ENCODE assay signal across 11 cellular contexts in genomic region chr15:65773386-65774111, GRCh38. TPM values are rescaled to one million over a fixed set of nuclear protein-coding genes. Genes with fewer than 3 reads are reported as not detected.
DNase-seq lines count a peak whose midpoint lies in the region; ATAC-seq and TF ChIP-seq lines count a peak whose summit lies in the region.
"Had no signal": no experiment of that assay in that cellular context is flagged by ENCODE, and none has a peak within 500 bp of the region (broad histone marks: within the 10 kb centered on the region; RNA-seq: fewer than 3 reads in every experiment).

No MANE protein-coding gene starts in this region.

- no peaks in the 10 kb centered on the region for H3K9me3 ChIP-seq in colonic mucosa
- H3K9me3 ChIP-seq: adrenal gland had no signal

- H3K4me3 ChIP-seq in GM06990 (replicated peaks; ENCODE audit: low read depth, low read length) (peak overlapping the region; percentile 15), colonic mucosa (no peak overlapping the region)
- H3K4me3 ChIP-seq: adrenal gland had no signal

- ATAC-seq in GM19025 (IDR thresholded peaks at IDR 0.05; ENCODE audit: low read depth, unreplicated experiment) (peak; percentile 50), HG03521 (IDR thresholded peaks at IDR 0.05; ENCODE audit: unreplicated experiment) (peak; percentile 61)

- intact Hi-C loops in colonic mucosa (cut with DNase I), result no loop called here

- no peak for TF ChIP-seq CTCF in GM06990 (IDR thresholded peaks at IDR 0.05; ENCODE audit: insufficient read depth, low read length, poor library complexity, severe bottlenecking)
- TF ChIP-seq CTCF in colonic mucosa (IDR thresholded peaks at IDR 0.05), result no peak

- H3K27me3 ChIP-seq in GM06990 (replicated peaks; ENCODE audit: control insufficient read depth, insufficient read depth, low read length), result no peaks in the 10 kb centered on the region
- no peaks in the 10 kb centered on the region for H3K27me3 ChIP-seq in colonic mucosa
- H3K27me3 ChIP-seq: adrenal gland had no signal

- H3K9ac ChIP-seq in colonic mucosa (ENCODE audit: low read depth in 2 of 2, low read length in 2 of 2), result no peak overlapping the region

- H3K36me3 ChIP-seq in GM06990 (ENCODE audit: control insufficient read depth, insufficient read depth, low read length), result no peaks in the 10 kb centered on the region
- H3K36me3 ChIP-seq in colonic mucosa, result no peaks in the 10 kb centered on the region
- H3K36me3 ChIP-seq: adrenal gland had no signal

- H3K27ac ChIP-seq in colonic mucosa, result peak overlapping the region; percentile 50
- H3K27ac ChIP-seq: adrenal gland had no signal

- DNase-seq in GM06990 (ENCODE audit: extremely low read depth, insufficient read length) (peak; percentile 83), colonic mucosa (peak; percentile 47), EL (no peak), NCI-H1694 treated with DMSO at 0.1 percent for 48 hours (lab: John Stamatoyannopoulos, UW) (no peak), LoVo (ENCODE audit: low spot score) (no peak)
- DNase-seq in stimulated activated CD4-positive, alpha-beta T cell treated with anti-CD3 and anti-CD28 coated beads, Interleukin-15, amount 100 ng/mL, for 24 hours, result no peak
- DNase-seq: adrenal gland, endodermal cell, NCI-H187 had no signal

- H3K4me1 ChIP-seq in colonic mucosa, result peaks cover 6% of the 10 kb centered on the region

RNA-seq across cellular contexts. Expression of gene DENND4A, which starts 18.5 kb away (rescaled TPM):
- 10 to 100 TPM; 15.7 to 21.8 TPM for total RNA-seq in colonic mucosa

Comparison
In these comparisons a context has a peak if more than half of its experiments do, and no peak if none do; other contexts are left out.
1. DNase-seq: peak in GM06990 (single experiment) and colonic mucosa (single experiment); none in EL (single experiment), NCI-H1694 treated with DMSO at 0.1 percent for 48 hours (single experiment), stimulated activated CD4-positive, alpha-beta T cell treated with anti-CD3 and anti-CD28 coated beads, Interleukin-15, amount 100 ng/mL, for 24 hours (single experiment) and LoVo (single experiment).